In the genomic region with DNA sequence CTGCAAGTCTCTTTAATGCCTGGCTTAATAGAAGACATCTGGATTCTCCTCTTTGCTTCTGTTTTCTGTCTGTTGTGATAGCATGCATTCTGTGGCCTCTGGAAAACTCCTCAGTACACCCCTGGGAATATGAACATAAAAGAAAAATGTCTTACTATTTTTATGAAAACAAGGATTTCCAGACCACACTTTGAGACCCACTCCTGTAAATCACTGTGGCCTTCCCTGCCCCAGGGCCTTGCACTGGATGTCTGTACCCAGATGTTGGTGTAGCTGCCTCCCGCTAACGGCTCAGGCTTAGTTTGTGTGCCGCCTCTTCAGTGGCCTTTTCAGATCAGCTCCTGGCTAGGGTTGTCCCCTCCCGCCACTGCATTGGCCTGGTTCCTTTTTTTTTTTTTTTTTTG, we compare ENCODE assay signal across 14 cellular contexts.
DNase-seq lines count a peak whose midpoint lies in the region; ATAC-seq and TF ChIP-seq lines count a peak whose summit lies in the region.
"Had no signal": no experiment of that assay in that cellular context is flagged by ENCODE, and none has a peak within 500 bp of the region (broad histone marks: within the 10 kb centered on the region; RNA-seq: fewer than 3 reads in every experiment).

No MANE protein-coding gene starts in this region.

- H3K4me1 ChIP-seq in hepatocyte (ENCODE audit: insufficient read depth): peaks cover 42% of the 10 kb centered on the region

- H3K9me3 Mint-ChIP-seq in activated naive CD8-positive, alpha-beta T cell treated with anti-CD3 and anti-CD28 coated beads, Interleukin-2, amount 10 ng/mL, durations not matched to agents 7 days and 5 days: no peaks in the 10 kb centered on the region
- no peaks in the 10 kb centered on the region for H3K9me3 Mint-ChIP-seq in activated naive CD8-positive, alpha-beta T cell treated with anti-CD3 and anti-CD28 coated beads for 36 hours
- no peaks in the 10 kb centered on the region for H3K9me3 Mint-ChIP-seq in activated CD4-positive, alpha-beta memory T cell treated with anti-CD3 and anti-CD28 coated beads, Interleukin-2, amount 10 ng/mL, durations not matched to agents 7 days and 5 days
- H3K9me3 Mint-ChIP-seq: activated T-helper 17 cell treated with anti-CD3 and anti-CD28 coated beads, Interleukin-2, amount 50 U/mL, for 72 hours had no signal

- no peaks in the 10 kb centered on the region for H3K27me3 Mint-ChIP-seq in activated naive CD8-positive, alpha-beta T cell treated with anti-CD3 and anti-CD28 coated beads, Interleukin-2, amount 10 ng/mL, durations not matched to agents 7 days and 5 days
- no peaks in the 10 kb centered on the region for H3K27me3 Mint-ChIP-seq in activated naive CD8-positive, alpha-beta T cell treated with anti-CD3 and anti-CD28 coated beads for 36 hours
- H3K27me3 Mint-ChIP-seq in activated CD4-positive, alpha-beta memory T cell treated with anti-CD3 and anti-CD28 coated beads, Interleukin-2, amount 10 ng/mL, durations not matched to agents 7 days and 5 days: no peaks in the 10 kb centered on the region
- H3K27me3 Mint-ChIP-seq: activated T-helper 17 cell treated with anti-CD3 and anti-CD28 coated beads, Interleukin-2, amount 50 U/mL, for 72 hours had no signal

- no peak overlapping the region for H3K4me2 ChIP-seq in hepatocyte

- TF ChIP-seq CTCF in hepatocyte (IDR thresholded peaks at IDR 0.05; ENCODE audit: poor library complexity): no peak

- H3K4me3 ChIP-seq in hepatocyte: no peak overlapping the region
- H3K4me3 ChIP-seq in H7 (ENCODE audit: insufficient read depth, low read depth, low read length): no peak overlapping the region
- H3K4me3 ChIP-seq: BLaER1 treated with 17β-estradiol and CSF1 and Interleukin-3, amounts not matched to agents 10 nM and 100 nM; left lung had no signal

- H3K4me3 Mint-ChIP-seq in activated naive CD8-positive, alpha-beta T cell treated with anti-CD3 and anti-CD28 coated beads, Interleukin-2, amount 10 ng/mL, durations not matched to agents 7 days and 5 days: peak overlapping the region; percentile 11
- H3K4me3 Mint-ChIP-seq in activated naive CD8-positive, alpha-beta T cell treated with anti-CD3 and anti-CD28 coated beads for 36 hours: no peak overlapping the region
- H3K4me3 Mint-ChIP-seq in activated CD4-positive, alpha-beta memory T cell treated with anti-CD3 and anti-CD28 coated beads, Interleukin-2, amount 10 ng/mL, durations not matched to agents 7 days and 5 days: no peak overlapping the region
- H3K4me3 Mint-ChIP-seq: activated T-helper 17 cell treated with anti-CD3 and anti-CD28 coated beads, Interleukin-2, amount 50 U/mL, for 72 hours had no signal

- H3K36me3 Mint-ChIP-seq in activated naive CD8-positive, alpha-beta T cell treated with anti-CD3 and anti-CD28 coated beads, Interleukin-2, amount 10 ng/mL, durations not matched to agents 7 days and 5 days: peaks cover 45% of the 10 kb centered on the region
- peaks cover 10% of the 10 kb centered on the region for H3K36me3 Mint-ChIP-seq in activated naive CD8-positive, alpha-beta T cell treated with anti-CD3 and anti-CD28 coated beads for 36 hours
- peaks cover 59% of the 10 kb centered on the region for H3K36me3 Mint-ChIP-seq in activated CD4-positive, alpha-beta memory T cell treated with anti-CD3 and anti-CD28 coated beads, Interleukin-2, amount 10 ng/mL, durations not matched to agents 7 days and 5 days (ENCODE audit: low read depth)

- H3K36me3 ChIP-seq in hepatocyte (replicated peaks; ENCODE audit: insufficient read depth, low read depth): no peaks in the 10 kb centered on the region
- H3K36me3 ChIP-seq in H7 (replicated peaks; ENCODE audit: control insufficient read depth, insufficient read depth, low read length): no peaks in the 10 kb centered on the region

- no peaks in the 10 kb centered on the region for H3K79me2 ChIP-seq in hepatocyte

- no peaks in the 10 kb centered on the region for H3K27me3 ChIP-seq in hepatocyte
- H3K27me3 ChIP-seq in H7 (ENCODE audit: control insufficient read depth, insufficient read depth, low read length): no peaks in the 10 kb centered on the region
- H3K27me3 ChIP-seq: BLaER1 treated with 17β-estradiol and CSF1 and Interleukin-3, amounts not matched to agents 10 nM and 100 nM; left lung had no signal

- peak overlapping the region; percentile 81 for H3K27ac Mint-ChIP-seq in activated naive CD8-positive, alpha-beta T cell treated with anti-CD3 and anti-CD28 coated beads, Interleukin-2, amount 10 ng/mL, durations not matched to agents 7 days and 5 days
- H3K27ac Mint-ChIP-seq in activated naive CD8-positive, alpha-beta T cell treated with anti-CD3 and anti-CD28 coated beads for 36 hours: no peak overlapping the region
- peak overlapping the region; percentile 29 for H3K27ac Mint-ChIP-seq in activated CD4-positive, alpha-beta memory T cell treated with anti-CD3 and anti-CD28 coated beads, Interleukin-2, amount 10 ng/mL, durations not matched to agents 7 days and 5 days

- no peak overlapping the region for H2AFZ ChIP-seq in hepatocyte

- no peak for ATAC-seq in activated naive CD8-positive, alpha-beta T cell treated with anti-CD3 and anti-CD28 coated beads, Interleukin-2, amount 10 ng/mL, durations not matched to agents 7 days and 5 days (ENCODE audit: low read depth)
- ATAC-seq in HG02970 (IDR thresholded peaks at IDR 0.05; ENCODE audit: low FRiP score, unreplicated experiment) (no peak), GM19452 (IDR thresholded peaks at IDR 0.05; ENCODE audit: unreplicated experiment) (no peak), HG02840 (IDR thresholded peaks at IDR 0.05; ENCODE audit: low FRiP score, unreplicated experiment) (no peak)

- H3K27ac ChIP-seq in hepatocyte: peak overlapping the region; percentile 39

- H3K9me3 ChIP-seq in hepatocyte (ENCODE audit: low read depth): no peaks in the 10 kb centered on the region
- H3K9me3 ChIP-seq: BLaER1 treated with 17β-estradiol and CSF1 and Interleukin-3, amounts not matched to agents 10 nM and 100 nM; left lung had no signal

- H3K9me2 ChIP-seq in hepatocyte (replicated peaks; ENCODE audit: insufficient read depth): no peaks in the 10 kb centered on the region

- CTCF ChIA-PET in activated CD4-positive, alpha-beta memory T cell treated with anti-CD3 and anti-CD28 coated beads, Interleukin-2, amount 10 ng/mL, durations not matched to agents 7 days and 5 days (lab: Charles Lee): interaction anchor here (0.7 to 1.2 kb wide), 2 partner anchors 16 to 28 kb away, joined by 3 to 4 read pairs; no protein-coding TSS in a partner anchor

- peaks cover 63% of the 10 kb centered on the region for H3K4me1 Mint-ChIP-seq in activated naive CD8-positive, alpha-beta T cell treated with anti-CD3 and anti-CD28 coated beads, Interleukin-2, amount 10 ng/mL, durations not matched to agents 7 days and 5 days
- H3K4me1 Mint-ChIP-seq in activated naive CD8-positive, alpha-beta T cell treated with anti-CD3 and anti-CD28 coated beads for 36 hours: peaks cover 37% of the 10 kb centered on the region
- H3K4me1 Mint-ChIP-seq in activated CD4-positive, alpha-beta memory T cell treated with anti-CD3 and anti-CD28 coated beads, Interleukin-2, amount 10 ng/mL, durations not matched to agents 7 days and 5 days: peaks cover 59% of the 10 kb centered on the region

- POLR2A ChIA-PET in activated naive CD8-positive, alpha-beta T cell treated with anti-CD3 and anti-CD28 coated beads, Interleukin-2, amount 10 ng/mL, durations not matched to agents 7 days and 5 days (lab: Charles Lee): interaction anchor here (0.6 to 2.2 kb wide), 15 partner anchors 9 to 126 kb away, joined by 3 to 9 read pairs (median 4); partner anchors contain the start of gene SOCS1
- POLR2A ChIA-PET in activated CD4-positive, alpha-beta memory T cell treated with anti-CD3 and anti-CD28 coated beads, Interleukin-2, amount 10 ng/mL, durations not matched to agents 7 days and 5 days (lab: Charles Lee): interaction anchor here (1.0 to 2.6 kb wide), 7 partner anchors 8 to 126 kb away, joined by 3 to 12 read pairs (median 6); partner anchors contain the start of gene SOCS1

- no peak for DNase-seq in activated naive CD8-positive, alpha-beta T cell treated with anti-CD3 and anti-CD28 coated beads, Interleukin-2, amount 10 ng/mL, durations not matched to agents 7 days and 5 days
- no peak for DNase-seq in activated naive CD8-positive, alpha-beta T cell treated with anti-CD3 and anti-CD28 coated beads for 36 hours
- DNase-seq in activated CD4-positive, alpha-beta memory T cell treated with anti-CD3 and anti-CD28 coated beads, Interleukin-2, amount 10 ng/mL, durations not matched to agents 7 days and 5 days: no peak
- no peak for DNase-seq in hepatocyte (ENCODE audit: low spot score)
- DNase-seq in H7: no peak
- DNase-seq: left lung; NCI-H2029 treated with DMSO at 0.1 percent for 48 hours; nucleus accumbens; stimulated activated CD4-positive, alpha-beta T cell treated with anti-CD3 and anti-CD28 coated beads, Interleukin-2, amount 100 ng/mL, for 24 hours had no signal

- 58% methylated on average over 4 of the region's 4 CpGs for WGBS in hepatocyte (ENCODE audit: low lambda C conversion rate, missing lambda C conversion rate)

- H4K20me1 ChIP-seq in hepatocyte (ENCODE audit: insufficient read depth, poor library complexity, severe bottlenecking): no peaks in the 10 kb centered on the region
